ENCODE assay signal across 1 cellular context in the genomic region with DNA sequence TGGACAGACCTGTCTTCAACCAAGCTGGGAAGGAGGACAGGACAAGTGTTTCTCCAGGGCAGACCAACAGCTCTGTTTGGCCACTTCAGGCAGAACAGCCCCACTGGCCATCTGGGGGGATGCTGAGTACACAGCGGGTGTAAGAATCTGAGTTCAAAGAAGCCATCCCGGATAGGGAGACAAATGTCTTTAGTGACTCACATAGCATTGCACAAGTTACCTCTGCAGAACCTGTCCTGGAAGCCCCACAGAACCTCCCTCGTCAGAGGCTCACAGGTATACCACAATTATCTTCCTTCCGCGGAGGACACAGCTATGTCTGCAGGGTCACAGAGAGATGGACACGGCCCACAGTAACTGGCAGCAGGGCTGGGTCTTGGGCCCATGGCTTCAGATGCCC.
TF ChIP-seq lines count a peak whose summit lies in the region.

No MANE protein-coding gene starts in this region.

TF ChIP-seq in H1, 55 proteins besides CTCF, POLR2A, EP300 and RAD21:
- TF ChIP-seq RNF2 (IDR thresholded peaks at IDR 0.05; ENCODE audit: borderline replicate concordance, low read depth, low read length, missing control alignments, poor library complexity, severe bottlenecking) = no peak
- no peak for TF ChIP-seq SUZ12 (IDR thresholded peaks at IDR 0.05; ENCODE audit: low read length)
- TF ChIP-seq SIN3A (conservative IDR thresholded peaks at IDR 0.05 in 1 of 2, IDR thresholded peaks at IDR 0.05 in 1 of 2; ENCODE audit: low read depth in 1 of 2, low read length in 2 of 2) = no peak
- no peak for TF ChIP-seq SRF (IDR thresholded peaks at IDR 0.05; ENCODE audit: low read depth, low read length)
- no peak for TF ChIP-seq GABPA (IDR thresholded peaks at IDR 0.05; ENCODE audit: borderline replicate concordance, insufficient read depth, low read length)
- TF ChIP-seq JUND (IDR thresholded peaks at IDR 0.05; ENCODE audit: low read length) = no peak
- TF ChIP-seq TEAD4 (IDR thresholded peaks at IDR 0.05; ENCODE audit: low read depth, low read length) = no peak
